Comparison of ENCODE assay signal across 8 cellular contexts in the genomic region with DNA sequence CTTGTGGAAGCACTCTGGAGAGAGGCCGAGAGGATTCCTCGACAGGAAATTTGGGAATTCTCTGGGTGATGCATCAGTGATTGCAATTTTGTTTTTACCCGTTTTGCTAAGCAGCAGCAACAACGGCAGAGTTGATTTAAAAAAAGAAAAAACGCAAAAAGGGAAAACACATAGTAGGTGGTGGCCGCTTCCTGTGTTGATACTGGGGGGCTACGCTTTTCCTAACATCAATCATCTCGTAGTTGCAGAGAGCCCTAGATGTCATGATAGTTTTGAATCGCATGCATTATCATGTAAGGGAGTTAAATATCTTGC. TPM values are rescaled to one million over a fixed set of nuclear protein-coding genes. Genes with fewer than 3 reads are reported as not detected.
DNase-seq lines count a peak whose midpoint lies in the region; ATAC-seq, FAIRE-seq and TF ChIP-seq lines count a peak whose summit lies in the region.

No MANE protein-coding gene starts in this region.

- in situ Hi-C loops in K562 (cut with MboI), result no loop called here

- TF ChIP-seq POLR2A in K562 (conservative IDR thresholded peaks at IDR 0.05), result no peak

- peak overlapping the region; percentile 86 for H3K4me2 ChIP-seq in K562 (ENCODE audit: insufficient read depth, low read length)

- H3K27me3 Mint-ChIP-seq in activated naive CD4-positive, alpha-beta T cell treated with anti-CD3 and anti-CD28 coated beads, Interleukin-2, amount 10 ng/mL, durations not matched to agents 7 days and 5 days, result no peaks in the 10 kb centered on the region
- no peaks in the 10 kb centered on the region for H3K27me3 Mint-ChIP-seq in memory B cell

- peak overlapping the region; percentile 99 for H3K27ac Mint-ChIP-seq in activated naive CD4-positive, alpha-beta T cell treated with anti-CD3 and anti-CD28 coated beads, Interleukin-2, amount 10 ng/mL, durations not matched to agents 7 days and 5 days
- peak overlapping the region; percentile 97 for H3K27ac Mint-ChIP-seq in memory B cell

- 10% methylated on average over 9 of the region's 9 CpGs for WGBS in K562 (ENCODE audit: insufficient coverage, low coverage, missing lambda C conversion rate)

- H3K9me3 ChIP-seq in K562 (replicated peaks; ENCODE audit: control insufficient read depth, insufficient read depth, low read depth, low read length) (no peaks in the 10 kb centered on the region), upper lobe of right lung (no peaks in the 10 kb centered on the region)

- peak overlapping the region; percentile 98 for H2AFZ ChIP-seq in K562 (ENCODE audit: low read depth, low read length)

- ATAC-seq in K562 (no peak), memory B cell (ENCODE audit: low read depth) (no peak), upper lobe of right lung (no peak)
- ATAC-seq in activated CD4-positive, CD25-positive, alpha-beta regulatory T cell treated with anti-CD3 and anti-CD28 coated beads, Interleukin-2, amount 50 U/mL, for 24 hours, result no peak

- H3K4me3 ChIP-seq in K562 (peak overlapping the region; percentile 66), upper lobe of right lung (peak overlapping the region; percentile 79)

- TSS peak; percentile 74 for BruUV-seq in K562 (replicated peaks; lab: Mats Ljungman, UMichigan)

- no peak for FAIRE-seq in K562 (lab: Jason Lieb, UNC)

- H3K9ac ChIP-seq in K562 (ENCODE audit: insufficient read depth in 1 of 2, low read depth in 2 of 2, low read length in 2 of 2), result peak overlapping the region; percentile 76 to 93

- TF ChIP-seq EP300 in K562 (IDR thresholded peaks at IDR 0.05; ENCODE audit: low read length), result no peak

- H3K4me1 ChIP-seq in K562 (replicated peaks in 1 of 2; ENCODE audit: control insufficient read depth in 2 of 2, insufficient read depth in 2 of 2, low read length in 2 of 2) (peaks cover 13 to 14% of the 10 kb centered on the region in 2 experiments), upper lobe of right lung (peaks cover 11% of the 10 kb centered on the region)

- no peaks in the 10 kb centered on the region for H3K36me3 ChIP-seq in K562 (ENCODE audit: control insufficient read depth, insufficient read depth, low read length)
- no peaks in the 10 kb centered on the region for H3K36me3 ChIP-seq in upper lobe of right lung

- H3K4me1 Mint-ChIP-seq in activated naive CD4-positive, alpha-beta T cell treated with anti-CD3 and anti-CD28 coated beads, Interleukin-2, amount 10 ng/mL, durations not matched to agents 7 days and 5 days, result peaks cover 32% of the 10 kb centered on the region
- peaks cover 9% of the 10 kb centered on the region for H3K4me1 Mint-ChIP-seq in memory B cell

- H4K20me1 ChIP-seq in K562 (replicated peaks; ENCODE audit: control insufficient read depth, insufficient read depth, low read length), result no peaks in the 10 kb centered on the region

- intact Hi-C loops in K562 (cut with micrococcal nuclease), result loop anchor here (1.0 to 2.0 kb wide), 2 partner anchors 27 to 148 kb away; a partner anchor contains a TSS
- intact Hi-C loops in upper lobe of right lung (cut with DNase I), result no loop called here

- TF ChIP-seq RAD21 in K562 (CRISPR knock-in tag; conservative IDR thresholded peaks at IDR 0.05 in 1 of 2, IDR thresholded peaks at IDR 0.05 in 1 of 2), result no peak

- H3K27me3 ChIP-seq in K562 (ENCODE audit: control insufficient read depth in 2 of 2, insufficient read depth in 2 of 2, low read length in 2 of 2) (no peaks in the 10 kb centered on the region), upper lobe of right lung (no peaks in the 10 kb centered on the region)

- H3K27ac ChIP-seq in K562 (ENCODE audit: extremely low read depth, low read depth, low read length) (peak overlapping the region; percentile 84), upper lobe of right lung (peak overlapping the region; percentile 98)

- no peak for TF ChIP-seq CTCF in K562 (IDR thresholded peaks at IDR 0.05 in 2 of 3, conservative IDR thresholded peaks at IDR 0.05 in 1 of 3; ENCODE audit: insufficient read depth in 2 of 3, low read depth in 1 of 3, low read length in 3 of 3)
- TF ChIP-seq CTCF in upper lobe of right lung (IDR thresholded peaks at IDR 0.05), result no peak

- H3K36me3 Mint-ChIP-seq in activated naive CD4-positive, alpha-beta T cell treated with anti-CD3 and anti-CD28 coated beads, Interleukin-2, amount 10 ng/mL, durations not matched to agents 7 days and 5 days, result peaks cover 3% of the 10 kb centered on the region
- no peaks in the 10 kb centered on the region for H3K36me3 Mint-ChIP-seq in memory B cell

- no peaks in the 10 kb centered on the region for H3K9me3 Mint-ChIP-seq in activated naive CD4-positive, alpha-beta T cell treated with anti-CD3 and anti-CD28 coated beads, Interleukin-2, amount 10 ng/mL, durations not matched to agents 7 days and 5 days
- H3K9me3 Mint-ChIP-seq in memory B cell, result no peaks in the 10 kb centered on the region

- no peaks in the 10 kb centered on the region for H3K9me1 ChIP-seq in K562 (ENCODE audit: control insufficient read depth, insufficient read depth, low read length)

- peak overlapping the region; percentile 92 for H3K4me3 Mint-ChIP-seq in activated naive CD4-positive, alpha-beta T cell treated with anti-CD3 and anti-CD28 coated beads, Interleukin-2, amount 10 ng/mL, durations not matched to agents 7 days and 5 days
- H3K4me3 Mint-ChIP-seq in memory B cell, result peak overlapping the region; percentile 93

- peaks cover 3% of the 10 kb centered on the region; the same call in 1 of the 3 replicates for H3K79me2 ChIP-seq in K562 (ENCODE audit: control insufficient read depth, insufficient read depth, low read length)

- CTCF ChIA-PET in activated naive CD4-positive, alpha-beta T cell treated with anti-CD3 and anti-CD28 coated beads, Interleukin-2, amount 10 ng/mL, durations not matched to agents 7 days and 5 days (lab: Charles Lee), result interaction anchor here (0.8 kb wide), 1 partner anchor 27 kb away, joined by 4 read pairs; a partner anchor contains a TSS
- CTCF ChIA-PET in K562 (lab: Yijun Ruan, JAX; ENCODE audit: low intra/inter-chr PET ratio), result no interaction called here

- DNase-seq in activated naive CD4-positive, alpha-beta T cell treated with anti-CD3 and anti-CD28 coated beads, Interleukin-2, amount 10 ng/mL, durations not matched to agents 7 days and 5 days, result no peak
- no peak for DNase-seq in activated naive CD4-positive, alpha-beta T cell treated with Interleukin-2 at 50 U/mL for 16 hours
- DNase-seq in K562 (ENCODE audit: extremely low read depth in 1 of 4, low spot score in 3 of 4), result no peak
- DNase-seq in memory B cell (ENCODE audit: low spot score in 2 of 2), result no peak
- no peak for DNase-seq in upper lobe of right lung
- no peak for DNase-seq in HCEC 1CT
- no peak for DNase-seq in stimulated activated CD4-positive, alpha-beta T cell treated with anti-CD3 and anti-CD28 coated beads, Interleukin-4, amount 100 ng/mL, for 24 hours

- POLR2A ChIA-PET in K562 (lab: Yijun Ruan, JAX), result interaction anchor here (0.5 to 2.7 kb wide), 5 partner anchors 10 to 660 kb away, joined by 3 to 13 read pairs (median 3); a partner anchor contains a TSS

TF ChIP-seq in K562, 482 proteins besides CTCF, POLR2A, EP300 and RAD21 (continues in another document):
- 0 out of 2 replicates have a peak, but pooled peaks have one; percentile 8 for TF ChIP-seq DIDO1 (tag; IDR thresholded peaks at IDR 0.05; ENCODE audit: low read depth)
- TF ChIP-seq ARNT (IDR thresholded peaks at IDR 0.05), result peak; percentile 40 to 60; a peak in 1 of 4 replicates
- TF ChIP-seq SMARCE1 (IDR thresholded peaks at IDR 0.05), result peak; percentile 20; the same call in 1 of the 2 replicates

RNA-seq across cellular contexts. Expression of a gene that starts 0.3 kb away (rescaled TPM):
- 3.7 and 6.6 TPM in 2 replicates for total RNA-seq in K562 (2011; cell fraction: chromatin; rRNA removed; ENCODE audit: low replicate concordance)
- 6.1 and 8.0 TPM in 2 replicates for total RNA-seq in K562 (2011; cell fraction: nucleolus; rRNA removed)
- 6.0 and 10.2 TPM in 2 replicates for total RNA-seq in K562 (2011; cell fraction: nucleoplasm; rRNA removed)
- 2.3 and 2.6 TPM in 2 replicates for total RNA-seq in K562 (2014; rRNA removed)
- total RNA-seq in K562 (2014; rRNA removed; fragmentation: Illumina TruSeq; extraction: Trizol), result 4.1 and 4.7 TPM in 2 replicates
- 2.9 and 3.4 TPM in 2 replicates for total RNA-seq in K562 (2015; rRNA removed; fragmentation: Illumina TruSeq; extraction: Trizol)
- 4.7 and 5.1 TPM in 2 replicates for total RNA-seq in K562 (2021)
- 4.9 and 6.4 TPM in 2 replicates for polyA plus RNA-seq in K562 (2011; rRNA removed)
- polyA plus RNA-seq in K562 (2011; cell fraction: cytosol; rRNA removed), result 1.9 and 3.4 TPM in 2 replicates
- polyA plus RNA-seq in K562 (2011; cell fraction: nucleus; rRNA removed), result 3.5 and 6.2 TPM in 2 replicates
- polyA plus RNA-seq in K562 (2012), result 3.7 and 5.1 TPM in 2 replicates
- polyA plus RNA-seq in K562 (2014; fragmentation: Illumina TruSeq; extraction: Trizol), result 6.7 and 6.9 TPM in 2 replicates
- polyA plus RNA-seq in K562 (2014; fragmentation: Nextera tagmentation; extraction: Ambion mirVana), result 1 to 10 TPM; 1.3 to 1.6 TPM
- 3.8 and 4.7 TPM in 2 replicates for polyA plus RNA-seq in K562 (2014; rRNA removed)
- 5.7 and 8.2 TPM in 2 replicates for polyA minus RNA-seq in K562 (2011; rRNA and poly(A)+ RNA removed)
- polyA minus RNA-seq in K562 (2011; cell fraction: cytosol; rRNA and poly(A)+ RNA removed), result 2.2 and 3.2 TPM in 2 replicates
- 4.2 and 7.4 TPM in 2 replicates for polyA minus RNA-seq in K562 (2011; cell fraction: nucleus; rRNA and poly(A)+ RNA removed)
- total RNA-seq in upper lobe of right lung, result 9.4 TPM

RNA-seq across cellular contexts. Expression of a gene that starts 27.5 kb away (rescaled TPM):
- 3.5 and 10.2 TPM in 2 replicates for total RNA-seq in K562 (2011; cell fraction: chromatin; rRNA removed; ENCODE audit: low replicate concordance)
- 1.8 and 2.4 TPM in 2 replicates for total RNA-seq in K562 (2011; cell fraction: nucleolus; rRNA removed)
- total RNA-seq in K562 (2011; cell fraction: nucleoplasm; rRNA removed), result 5.3 and 8.5 TPM in 2 replicates
- total RNA-seq in K562 (2014; rRNA removed) (21.9 and 23.5 TPM in 2 replicates), K562 (2014; rRNA removed; fragmentation: Illumina TruSeq; extraction: Trizol) (20.3 and 23.6 TPM in 2 replicates), K562 (2015; rRNA removed; fragmentation: Illumina TruSeq; extraction: Trizol) (25.0 and 31.1 TPM in 2 replicates), K562 (2021) (23.3 and 25.0 TPM in 2 replicates), upper lobe of right lung (24.5 TPM)
- polyA plus RNA-seq in K562 (2011; rRNA removed) (13.6 and 17.4 TPM in 2 replicates), K562 (2014; fragmentation: Illumina TruSeq; extraction: Trizol) (34.0 and 39.5 TPM in 2 replicates), K562 (2014; fragmentation: Nextera tagmentation; extraction: Ambion mirVana) (10 to 100 TPM; 29.7 to 36.4 TPM), K562 (2014; rRNA removed) (35.7 and 39.0 TPM in 2 replicates)
- polyA plus RNA-seq in K562 (2011; cell fraction: cytosol; rRNA removed), result 2.3 and 5.3 TPM in 2 replicates
- polyA plus RNA-seq in K562 (2011; cell fraction: nucleus; rRNA removed), result 2.6 and 4.1 TPM in 2 replicates
- polyA plus RNA-seq in K562 (2012), result 49.3 and 55.1 TPM in 2 replicates
- 11.9 and 15.3 TPM in 2 replicates for polyA minus RNA-seq in K562 (2011; rRNA and poly(A)+ RNA removed)
- 4.5 and 7.8 TPM in 2 replicates for polyA minus RNA-seq in K562 (2011; cell fraction: cytosol; rRNA and poly(A)+ RNA removed)
- 3.0 and 4.9 TPM in 2 replicates for polyA minus RNA-seq in K562 (2011; cell fraction: nucleus; rRNA and poly(A)+ RNA removed)
